In genomic region chr17:1492249-1493206, GRCh38 we compare ENCODE assay signal across 8 cellular contexts. TPM values are rescaled to one million over a fixed set of nuclear protein-coding genes. Genes with fewer than 3 reads are reported as not detected.
DNase-seq lines count a peak whose midpoint lies in the region; ATAC-seq and TF ChIP-seq lines count a peak whose summit lies in the region.

Gene MYO1C (minus strand): TSS chr17:1492686. CDS start chr17:1492487, 199 bp downstream.

- peak within 1 kb of the TSS; percentile 60 for H2BK15ac ChIP-seq in neuronal stem cell (ENCODE audit: low read length)

- peak within 1 kb of the TSS; percentile 48 for H3K23ac ChIP-seq in neuronal stem cell (ENCODE audit: low read depth, low read length, poor library complexity)

- H2AFZ ChIP-seq in SU-DHL-6 (ENCODE audit: low read depth, low read length, severe bottlenecking) (peak within 1 kb of the TSS; percentile 73), neuronal stem cell (ENCODE audit: low read length) (peak within 1 kb of the TSS; percentile 93)

- no peaks in the 10 kb centered on the region for H3K9me2 ChIP-seq in SU-DHL-6 (replicated peaks; ENCODE audit: insufficient read depth, low read length)

- no CpG with 5 or more reads among the region's 35 CpGs for WGBS in neuronal stem cell (ENCODE audit: extremely low coverage in 2 of 2, insufficient read length in 2 of 2, insufficient replicate concordance in 1 of 2), 2 donors

- H2BK120ac ChIP-seq in neuronal stem cell (ENCODE audit: low read depth, low read length): no peak within 1 kb of the TSS

- H2AK5ac ChIP-seq in neuronal stem cell (ENCODE audit: low read depth, low read length): peak within 1 kb of the TSS; percentile 95

- H3K4me3 ChIP-seq in SU-DHL-6 (ENCODE audit: insufficient read depth, low read length, poor library complexity, severe bottlenecking) (peak within 1 kb of the TSS; percentile 52), fibroblast of pulmonary artery (replicated peaks; ENCODE audit: low read depth, low read length) (peak within 1 kb of the TSS; percentile 50), neuronal stem cell (ENCODE audit: low read length in 2 of 2) (peak within 1 kb of the TSS; percentile 82 to 87)

- no peak for ATAC-seq in HG02642 (IDR thresholded peaks at IDR 0.05; ENCODE audit: poor library complexity, unreplicated experiment)

- TF ChIP-seq CTCF in SU-DHL-6 (IDR thresholded peaks at IDR 0.05; ENCODE audit: insufficient read depth, low read length, poor library complexity, severe bottlenecking) (no peak), fibroblast of pulmonary artery (IDR thresholded peaks at IDR 0.05; ENCODE audit: low read length, missing control alignments) (no peak)

- peaks cover 20% of the 10 kb centered on the region for H3F3A ChIP-seq in SU-DHL-6 (ENCODE audit: insufficient read depth)

- no peak within 1 kb of the TSS for H4K91ac ChIP-seq in neuronal stem cell (ENCODE audit: low read depth, low read length, poor library complexity)

- H3K27me3 ChIP-seq in SU-DHL-6 (ENCODE audit: low read length) (no peaks in the 10 kb centered on the region), neuronal stem cell (ENCODE audit: control insufficient read depth in 3 of 3, insufficient read depth in 3 of 3, low read depth in 1 of 3, low read length in 3 of 3) (no peaks in the 10 kb centered on the region)

- peaks cover 1% of the 10 kb centered on the region for H3K79me1 ChIP-seq in neuronal stem cell (ENCODE audit: low read depth, low read length)

- peak within 1 kb of the TSS; percentile 96 for H3K4ac ChIP-seq in neuronal stem cell (ENCODE audit: low read length)

- H3K36me3 ChIP-seq in SU-DHL-6 (ENCODE audit: low read length) (no peaks in the 10 kb centered on the region), neuronal stem cell (replicated peaks in 1 of 2; ENCODE audit: control insufficient read depth in 2 of 2, insufficient read depth in 2 of 2, low read length in 2 of 2) (peaks cover 2 to 14% of the 10 kb centered on the region in 2 donors)

- no peaks in the 10 kb centered on the region for H4K20me1 ChIP-seq in SU-DHL-6 (ENCODE audit: low read depth, low read length)

- H4K8ac ChIP-seq in neuronal stem cell (ENCODE audit: low read depth, low read length): peak within 1 kb of the TSS; percentile 4

- no peaks in the 10 kb centered on the region for H3K79me2 ChIP-seq in SU-DHL-6 (ENCODE audit: insufficient read depth, low read length)

- H3K27ac ChIP-seq in SU-DHL-6 (ENCODE audit: low read depth, low read length) (no peak within 1 kb of the TSS), neuronal stem cell (replicated peaks; ENCODE audit: low read length) (no peak within 1 kb of the TSS)

- peak; percentile 70 for DNase-seq in DMS53 (lab: John Stamatoyannopoulos, UW)
- DNase-seq in fibroblast of pulmonary artery (ENCODE audit: low read depth): no peak
- no peak for DNase-seq in neuronal stem cell (ENCODE audit: low spot score)
- DNase-seq in T-helper 9 cell: no peak
- DNase-seq in stimulated activated CD4-positive, alpha-beta T cell treated with anti-CD3 and anti-CD28 coated beads, Interleukin-4, amount 100 ng/mL, for 4 hours: no peak
- DNase-seq in COLO829 (ENCODE audit: low spot score): no peak

- H3K9ac ChIP-seq in SU-DHL-6 (ENCODE audit: low read length): peak within 1 kb of the TSS; percentile 57
- H3K9ac ChIP-seq in neuronal stem cell (ENCODE audit: low read depth, low read length, poor library complexity): peak within 1 kb of the TSS; percentile 87

- H3K4me1 ChIP-seq in neuronal stem cell (ENCODE audit: control insufficient read depth in 2 of 2, insufficient read depth in 1 of 2, low read depth in 1 of 2, low read length in 2 of 2): peaks cover 23 to 25% of the 10 kb centered on the region in 2 donors

- peak within 1 kb of the TSS; percentile 95 for H3K18ac ChIP-seq in neuronal stem cell (ENCODE audit: low read length)

- H2BK5ac ChIP-seq in neuronal stem cell (ENCODE audit: low read length): peak within 1 kb of the TSS; percentile 83

- H3K4me2 ChIP-seq in SU-DHL-6 (ENCODE audit: low read depth, low read length, poor library complexity, severe bottlenecking): peak within 1 kb of the TSS; percentile 73
- peak within 1 kb of the TSS; percentile 93 for H3K4me2 ChIP-seq in neuronal stem cell (ENCODE audit: insufficient read depth, low read length, poor library complexity, severe bottlenecking)

- peak within 1 kb of the TSS; percentile 51 for H2BK12ac ChIP-seq in neuronal stem cell (ENCODE audit: low read length)

- peak within 1 kb of the TSS; percentile 83 for H3K14ac ChIP-seq in neuronal stem cell (ENCODE audit: low read length)

- H3K9me3 ChIP-seq in SU-DHL-6 (ENCODE audit: insufficient read depth, low read length) (no peaks in the 10 kb centered on the region), neuronal stem cell (replicated peaks in 1 of 2; ENCODE audit: control insufficient read depth in 2 of 2, insufficient read depth in 1 of 2, low read depth in 1 of 2, low read length in 2 of 2) (no peaks in the 10 kb centered on the region)

RNA-seq across cellular contexts. Expression of gene MYO1C, which starts in this region (rescaled TPM):
- 42.3 TPM for polyA plus RNA-seq in neuronal stem cell (2013, experiment 1 of 2)
- 42.0 TPM for polyA plus RNA-seq in neuronal stem cell (2013, experiment 2 of 2)
